ENCODE assay signal across 8 cellular contexts in genomic region chr14:55191101-55191880, GRCh38. TPM values are rescaled to one million over a fixed set of nuclear protein-coding genes. Genes with fewer than 3 reads are reported as not detected.
DNase-seq lines count a peak whose midpoint lies in the region; ATAC-seq, FAIRE-seq and TF ChIP-seq lines count a peak whose summit lies in the region.

DLGAP5 (minus strand) TSS chr14:55191585; CDS start chr14:55189179, 2,406 bp downstream.

- H3K9me3 ChIP-seq in OCI-LY3 (ENCODE audit: insufficient read depth, low read length) (no peaks in the 10 kb centered on the region), endothelial cell of umbilical vein (replicated peaks; ENCODE audit: control insufficient read depth, insufficient read depth, low read length) (no peaks in the 10 kb centered on the region)

- peak; percentile 97 for ATAC-seq in GM21528 (IDR thresholded peaks at IDR 0.05; ENCODE audit: low FRiP score, unreplicated experiment)

- POLR2A ChIA-PET in endothelial cell of umbilical vein (lab: Charles Lee): no interaction called here

- dilution Hi-C loops in endothelial cell of umbilical vein (cut with MboI; ENCODE audit: extremely low pct_ligation_motif_present, low sequenced_read_pairs): no loop called here

- DNase-seq in DMS 273 treated with DMSO at 0.1 percent for 48 hours (lab: John Stamatoyannopoulos, UW) (peak; percentile 99), HuH-7.5 (ENCODE audit: low spot score) (peak; percentile 80), endothelial cell of umbilical vein (ENCODE audit: low read depth, low spot score) (peak; percentile 98), midbrain (lab: John Stamatoyannopoulos, UW) (peak; percentile 95)
- peak; percentile 82 for DNase-seq in activated CD8-positive, alpha-beta memory T cell treated with anti-CD3 and anti-CD28 coated beads, Interleukin-2, amount 50 U/mL, for 4 hours
- peak; percentile 84 to 87 for DNase-seq in stimulated activated CD8-positive, alpha-beta memory T cell treated with anti-CD3 and anti-CD28 coated beads, Interleukin-15, amount 100 ng/mL, for 48 hours (ENCODE audit: low read depth in 2 of 2)

- intact Hi-C loops in endothelial cell of umbilical vein (cut with micrococcal nuclease): no loop called here

- H3K4me2 ChIP-seq in OCI-LY3 (ENCODE audit: low read length): peak within 1 kb of the TSS; percentile 94
- peak within 1 kb of the TSS; percentile 81 for H3K4me2 ChIP-seq in endothelial cell of umbilical vein (ENCODE audit: insufficient read depth, low read length)

- peak; percentile 58 for TF ChIP-seq POLR2A in endothelial cell of umbilical vein (IDR thresholded peaks at IDR 0.05; ENCODE audit: low read depth, low read length)

- CTCF ChIA-PET in endothelial cell of umbilical vein (lab: Charles Lee): interaction anchor here (0.8 kb wide), 1 partner anchor 31 kb away, joined by 3 read pairs; no protein-coding TSS in a partner anchor

- H3K4me1 ChIP-seq in OCI-LY3 (ENCODE audit: low read length): peaks cover 14% of the 10 kb centered on the region
- peaks cover 28% of the 10 kb centered on the region for H3K4me1 ChIP-seq in endothelial cell of umbilical vein (ENCODE audit: control insufficient read depth, extremely low read depth, insufficient read depth, low read length)

- TF ChIP-seq CTCF in OCI-LY3 (IDR thresholded peaks at IDR 0.05; ENCODE audit: low read depth, low read length) (no peak), endothelial cell of umbilical vein (IDR thresholded peaks at IDR 0.05; ENCODE audit: extremely low read depth in 1 of 2, insufficient read depth in 1 of 2, low read depth in 1 of 2, low read length in 2 of 2) (no peak)

- H3K79me2 ChIP-seq in OCI-LY3 (ENCODE audit: low read length) (peaks cover 44% of the 10 kb centered on the region), endothelial cell of umbilical vein (ENCODE audit: control insufficient read depth, insufficient read depth, low read length) (peaks cover 49% of the 10 kb centered on the region)

- H4K20me1 ChIP-seq in OCI-LY3 (ENCODE audit: insufficient read depth, low read length) (0 out of 2 replicates have a peak, but pooled peaks cover 4% of the 10 kb centered on the region), endothelial cell of umbilical vein (replicated peaks; ENCODE audit: control insufficient read depth, extremely low read depth, insufficient read depth, low read length) (no peaks in the 10 kb centered on the region)

- TSS peak; percentile 59 for BruUV-seq in endothelial cell of umbilical vein (replicated peaks; lab: Mats Ljungman, UMichigan)

- H3K4me3 ChIP-seq in OCI-LY3 (ENCODE audit: low read length): peak within 1 kb of the TSS; percentile 89
- peak within 1 kb of the TSS; percentile 40 to 80 (median 70) for H3K4me3 ChIP-seq in endothelial cell of umbilical vein (replicated peaks in 1 of 3; ENCODE audit: insufficient read depth in 1 of 3, low read depth in 1 of 3, low read length in 3 of 3)

- H3K9me1 ChIP-seq in endothelial cell of umbilical vein (replicated peaks; ENCODE audit: control insufficient read depth, extremely low read depth, insufficient read depth, low read length): no peaks in the 10 kb centered on the region

- FAIRE-seq in endothelial cell of umbilical vein (lab: Jason Lieb, UNC): peak; percentile 99

- H3K27ac ChIP-seq in OCI-LY3 (ENCODE audit: low read length) (peak within 1 kb of the TSS; percentile 44), endothelial cell of umbilical vein (ENCODE audit: insufficient read depth, low read depth, low read length) (peak within 1 kb of the TSS; percentile 3)

- H3K36me3 ChIP-seq in OCI-LY3 (replicated peaks; ENCODE audit: low read depth, low read length) (peaks cover 15% of the 10 kb centered on the region), endothelial cell of umbilical vein (ENCODE audit: control insufficient read depth in 2 of 2, extremely low read depth in 1 of 2, insufficient read depth in 2 of 2, low read length in 2 of 2) (peaks cover 0 to 12% of the 10 kb centered on the region in 2 experiments)

- H3K9ac ChIP-seq in OCI-LY3 (ENCODE audit: low read length): peak within 1 kb of the TSS; percentile 83
- peak within 1 kb of the TSS; percentile 37 for H3K9ac ChIP-seq in endothelial cell of umbilical vein (replicated peaks; ENCODE audit: extremely low read depth, insufficient read depth, low read length)

- peak within 1 kb of the TSS; percentile 90 for H2AFZ ChIP-seq in OCI-LY3 (ENCODE audit: low read depth, low read length)
- peak within 1 kb of the TSS; percentile 71 for H2AFZ ChIP-seq in endothelial cell of umbilical vein (ENCODE audit: low read depth, low read length)

- H3K27me3 ChIP-seq in OCI-LY3 (ENCODE audit: low read depth, low read length) (no peaks in the 10 kb centered on the region), endothelial cell of umbilical vein (ENCODE audit: control insufficient read depth in 2 of 2, insufficient read depth in 2 of 2, low read length in 2 of 2) (no peaks in the 10 kb centered on the region)

TF ChIP-seq in endothelial cell of umbilical vein, 7 proteins besides CTCF, POLR2A, EP300 and RAD21:
- TF ChIP-seq POLR2AphosphoS5 (IDR thresholded peaks at IDR 0.05; ENCODE audit: insufficient read depth, low read depth, low read length): peak; percentile 43
- TF ChIP-seq GATA2 (IDR thresholded peaks at IDR 0.05; ENCODE audit: insufficient read depth, insufficient read length, low read depth, low read length): no peak

RNA-seq across cellular contexts. Expression of gene DLGAP5, which starts in this region (rescaled TPM):
- total RNA-seq in endothelial cell of umbilical vein: 83.2 and 83.5 TPM in 2 replicates
- polyA plus RNA-seq in endothelial cell of umbilical vein: 5.4 and 8.3 TPM in 2 replicates
- 21.5 and 23.3 TPM in 2 replicates for polyA plus RNA-seq in endothelial cell of umbilical vein (2011; cell fraction: cytosol; rRNA removed)
- 33.0 and 53.3 TPM in 2 replicates for polyA plus RNA-seq in endothelial cell of umbilical vein (2011; cell fraction: nucleus; rRNA removed)
- 20.7 and 68.5 TPM in 2 replicates for polyA plus RNA-seq in endothelial cell of umbilical vein (2012)
- 7.4 and 7.7 TPM in 2 replicates for polyA minus RNA-seq in endothelial cell of umbilical vein
- 17.9 TPM for polyA minus RNA-seq in endothelial cell of umbilical vein (2011; cell fraction: cytosol; rRNA and poly(A)+ RNA removed)
- 13.3 and 24.6 TPM in 2 replicates for polyA minus RNA-seq in endothelial cell of umbilical vein (2011; cell fraction: nucleus; rRNA and poly(A)+ RNA removed)

Comparison
In these comparisons a context has a peak if more than half of its experiments do, and no peak if none do; other contexts are left out.
1. Peak in every context shown above with its lines: DNase-seq, ATAC-seq, H3K4me3 ChIP-seq and H3K27ac ChIP-seq.